Comparison of ENCODE assay signal across 8 cellular contexts in genomic region chr14:49892636-49893308, GRCh38. TPM values are rescaled to one million over a fixed set of nuclear protein-coding genes. Genes with fewer than 3 reads are reported as not detected.
DNase-seq lines count a peak whose midpoint lies in the region; ATAC-seq and TF ChIP-seq lines count a peak whose summit lies in the region.

ARF6 (plus strand) TSS chr14:49893082; CDS start chr14:49893737, 655 bp downstream.

- H3K27ac ChIP-seq in GM23248 (peak within 1 kb of the TSS; percentile 99), fibroblast of lung (ENCODE audit: insufficient read depth, low read length) (peak within 1 kb of the TSS; percentile 100)

- H3K36me3 ChIP-seq in GM23248 (ENCODE audit: low read depth) (peaks cover 34% of the 10 kb centered on the region), fibroblast of lung (ENCODE audit: control insufficient read depth, insufficient read depth, low read length) (peaks cover 6% of the 10 kb centered on the region)

- H3K9me2 ChIP-seq in GM23248 (ENCODE audit: insufficient read depth): no peaks in the 10 kb centered on the region

- peak; percentile 78 to 82 for ATAC-seq in naive thymus-derived CD8-positive, alpha-beta T cell

- peak within 1 kb of the TSS; percentile 85 for H2AFZ ChIP-seq in GM23248
- H2AFZ ChIP-seq in fibroblast of lung (ENCODE audit: low read length): peak within 1 kb of the TSS; percentile 78

- no peaks in the 10 kb centered on the region for H3K9me3 Mint-ChIP-seq in naive thymus-derived CD8-positive, alpha-beta T cell

- peaks cover 22 to 44% (median 36%) of the 10 kb centered on the region in 4 donors for H3K4me1 Mint-ChIP-seq in naive thymus-derived CD8-positive, alpha-beta T cell

- no peak for TF ChIP-seq CTCF in fibroblast of lung (conservative IDR thresholded peaks at IDR 0.05 in 1 of 2, IDR thresholded peaks at IDR 0.05 in 1 of 2; ENCODE audit: low read depth in 1 of 2, low read length in 2 of 2)

- H3K4me2 ChIP-seq in GM23248 (ENCODE audit: unreplicated experiment) (peak within 1 kb of the TSS; percentile 100), fibroblast of lung (ENCODE audit: extremely low read depth, insufficient read depth, low read length) (peak within 1 kb of the TSS; percentile 99)

- peaks cover 12% of the 10 kb centered on the region; the same call in 1 of the 2 replicates for H4K20me1 ChIP-seq in GM23248 (ENCODE audit: insufficient read depth)
- H4K20me1 ChIP-seq in fibroblast of lung (ENCODE audit: control insufficient read depth, extremely low read depth, insufficient read depth, low read length): peaks cover 2% of the 10 kb centered on the region

- no peaks in the 10 kb centered on the region for H3K9me3 ChIP-seq in GM23248 (ENCODE audit: low read depth)
- H3K9me3 ChIP-seq in fibroblast of lung (ENCODE audit: control insufficient read depth, insufficient read depth, low read depth, low read length): no peaks in the 10 kb centered on the region

- peak within 1 kb of the TSS; percentile 92 to 100 (median 98) for H3K4me3 Mint-ChIP-seq in naive thymus-derived CD8-positive, alpha-beta T cell

- peak within 1 kb of the TSS; percentile 98 to 100 (median 99) for H3K27ac Mint-ChIP-seq in naive thymus-derived CD8-positive, alpha-beta T cell

- peak within 1 kb of the TSS; percentile 100 for H3K9ac ChIP-seq in GM23248
- H3K9ac ChIP-seq in fibroblast of lung (ENCODE audit: insufficient read depth, low read length): peak within 1 kb of the TSS; percentile 97

- 0 to 1% methylated on average over 48 to 56 of the region's 66 CpGs for WGBS in GM23248 (ENCODE audit: low coverage in 1 of 2, low lambda C conversion rate in 2 of 2, missing lambda C conversion rate in 2 of 2), 2 experiments

- peaks cover 0 to 1% (median 0%) of the 10 kb centered on the region in 5 donors for H3K27me3 Mint-ChIP-seq in naive thymus-derived CD8-positive, alpha-beta T cell

- H3K36me3 Mint-ChIP-seq in naive thymus-derived CD8-positive, alpha-beta T cell: peaks cover 15 to 43% (median 26%) of the 10 kb centered on the region in 3 donors

- POLR2A ChIA-PET in naive thymus-derived CD8-positive, alpha-beta T cell (lab: Charles Lee): interaction anchor here (0.6 to 4.9 kb wide), 42 partner anchors 11 to 335 kb away, joined by 3 to 82 read pairs (median 4); partner anchors contain the start of genes MGAT2, NEMF and VCPKMT

- peak; percentile 100 for DNase-seq in Daoy (ENCODE audit: low read depth)
- peak; percentile 100 for DNase-seq in GM23248
- DNase-seq in Kasumi-1 (lab: John Stamatoyannopoulos, UW): peak; percentile 93
- DNase-seq in RPMI7951 (ENCODE audit: low read depth): peak; percentile 95
- peak; percentile 91 to 93 for DNase-seq in activated T-helper 1 cell treated with anti-CD3 and anti-CD28 coated beads, Interleukin-2, amount 50 U/mL, for 16 hours (ENCODE audit: low read depth in 1 of 2, low spot score in 1 of 2)
- DNase-seq in fibroblast of lung (ENCODE audit: low read depth in 2 of 2): peak; percentile 96 to 97
- peak; percentile 88 to 98 (median 90) for DNase-seq in naive thymus-derived CD8-positive, alpha-beta T cell
- DNase-seq in stimulated activated naive CD4-positive, alpha-beta T cell (lab: John Stamatoyannopoulos, UW): peak; percentile 83 to 91 (median 88)

- H3F3A ChIP-seq in GM23248 (ENCODE audit: insufficient read depth): peaks cover 52% of the 10 kb centered on the region

- H3K4me1 ChIP-seq in GM23248 (ENCODE audit: insufficient read depth) (peaks cover 22% of the 10 kb centered on the region), fibroblast of lung (ENCODE audit: control insufficient read depth, extremely low read depth, insufficient read depth, low read length) (peaks cover 8% of the 10 kb centered on the region)

- peak within 1 kb of the TSS; percentile 97 for H3K4me3 ChIP-seq in GM23248
- H3K4me3 ChIP-seq in fibroblast of lung (replicated peaks in 1 of 4; ENCODE audit: control extremely low read depth in 1 of 4, insufficient read depth in 1 of 4, low read depth in 3 of 4, low read length in 4 of 4): peak within 1 kb of the TSS; percentile 73 to 97 (median 94)

- no peaks in the 10 kb centered on the region for H3K27me3 ChIP-seq in GM23248 (replicated peaks; ENCODE audit: insufficient read depth)
- H3K27me3 ChIP-seq in fibroblast of lung (ENCODE audit: control insufficient read depth, insufficient read depth, low read length): no peaks in the 10 kb centered on the region

- H3K79me2 ChIP-seq in GM23248 (ENCODE audit: insufficient read depth): peaks cover 64% of the 10 kb centered on the region
- H3K79me2 ChIP-seq in fibroblast of lung (ENCODE audit: control insufficient read depth, insufficient read depth, low read length): peaks cover 48% of the 10 kb centered on the region

- in situ Hi-C loops in GM23248 (cut with MboI): no loop called here

RNA-seq across cellular contexts. Expression of gene ARF6, which starts in this region (rescaled TPM):
- total RNA-seq in Daoy (2014; rRNA removed; shearing (Covaris generic)): 53.5 and 63.9 TPM in 2 replicates
- total RNA-seq in GM23248 (2014; rRNA removed; shearing (Covaris generic)): 88.3 and 92.5 TPM in 2 replicates
- polyA plus RNA-seq in GM23248 (2016; fragmentation: Nextera tagmentation; extraction: Ambion mirVana): 120 and 123 TPM in 2 replicates
- total RNA-seq in RPMI7951 (2014; rRNA removed; shearing (Covaris generic)): 48.4 and 51.5 TPM in 2 replicates
- total RNA-seq in fibroblast of lung: 48.8 and 67.4 TPM in 2 replicates
- polyA plus RNA-seq in fibroblast of lung: 54.7 and 71.5 TPM in 2 replicates
- 61.5 and 73.6 TPM in 2 replicates for polyA plus RNA-seq in fibroblast of lung (2012)
- polyA minus RNA-seq in fibroblast of lung (ENCODE audit: low replicate concordance): 78.8 and 83.3 TPM in 2 replicates
- 10 to 100 TPM; 83.9 TPM for total RNA-seq in naive thymus-derived CD8-positive, alpha-beta T cell
- 100 to 1,000 TPM in 1 of 3 donors, 10 to 100 TPM in 2; 74.6 to 100 (median 97.6) TPM for polyA plus RNA-seq in naive thymus-derived CD8-positive, alpha-beta T cell

Comparison
In these comparisons a context has a peak if more than half of its experiments do, and no peak if none do; other contexts are left out.
1. Peak in every context shown above with its lines: DNase-seq, ATAC-seq, H3K4me3 ChIP-seq and H3K27ac ChIP-seq.